11 cellular contexts compared by ENCODE assay signal in the genomic region with DNA sequence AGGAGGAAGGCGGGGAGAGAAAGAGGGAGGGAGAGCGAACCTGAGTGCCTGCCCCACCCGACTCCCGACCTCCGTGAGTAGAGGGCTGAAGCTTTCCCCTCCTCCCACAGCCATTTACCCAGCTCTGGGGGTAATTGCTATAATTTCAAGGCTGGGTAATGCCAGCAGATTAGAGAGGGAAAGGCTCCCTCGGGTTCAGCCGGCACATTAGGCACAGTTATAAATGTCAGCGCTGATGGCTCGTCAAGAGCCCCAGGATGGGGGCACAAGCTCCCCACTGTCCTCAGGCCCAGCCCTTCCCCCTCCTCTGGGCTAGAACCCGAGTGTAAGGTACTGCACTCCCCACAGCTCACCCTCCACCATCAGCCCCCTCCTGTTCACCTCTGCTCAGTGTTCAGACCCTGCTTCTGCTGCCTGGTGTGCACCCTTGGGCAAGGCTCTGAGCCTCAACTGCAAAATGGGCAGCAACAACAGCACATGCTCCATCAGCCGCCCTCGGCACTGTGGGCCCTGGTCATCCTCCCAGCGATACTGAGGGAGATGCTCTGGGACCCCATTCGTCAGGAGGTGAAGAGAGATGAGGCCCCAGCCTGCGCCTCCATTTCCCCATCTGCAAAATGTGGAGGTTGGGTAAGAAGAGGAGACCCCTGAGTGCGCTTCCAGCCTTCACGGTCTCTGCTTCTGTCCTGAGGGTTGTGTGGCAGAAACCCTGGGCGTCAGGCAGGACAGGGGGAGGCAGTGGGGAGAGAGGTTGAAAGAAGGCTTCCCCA.
"Had no signal": no experiment of that assay in that cellular context is flagged by ENCODE, and none has a peak within 500 bp of the region (broad histone marks: within the 10 kb centered on the region; RNA-seq: fewer than 3 reads in every experiment).

No MANE protein-coding gene starts in this region.

- H3K4me3 Mint-ChIP-seq: activated naive CD4-positive, alpha-beta T cell treated with anti-CD3 and anti-CD28 coated beads, Interleukin-2, amount 10 ng/mL, durations not matched to agents 7 days and 5 days; type B pancreatic cell had no signal

- DNase-seq: activated CD4-positive, alpha-beta T cell treated with anti-CD3 and anti-CD28 coated beads, Interleukin-2, amount 50 U/mL, for 1 hour; activated naive CD4-positive, alpha-beta T cell treated with anti-CD3 and anti-CD28 coated beads, Interleukin-2, amount 10 ng/mL, durations not matched to agents 7 days and 5 days; effector CD4-positive, alpha-beta T cell; sigmoid colon; stimulated activated CD4-positive, alpha-beta T cell treated with anti-CD3 and anti-CD28 coated beads, Interleukin-12 subunit alpha, Interleukin-12 subunit beta, amount 100 ng/mL, for 4 hours; stimulated activated naive CD4-positive, alpha-beta T cell treated with Interleukin-2 at 50 U/mL for 16 hours had no signal

- H3K4me1 ChIP-seq: sigmoid colon had no signal

- H3K9me3 Mint-ChIP-seq: activated naive CD4-positive, alpha-beta T cell treated with anti-CD3 and anti-CD28 coated beads, Interleukin-2, amount 10 ng/mL, durations not matched to agents 7 days and 5 days; activated T-helper 2 cell treated with anti-CD3 and anti-CD28 coated beads, Interferon-gamma antibody, Interleukin-2, Interleukin-4, amounts not matched to agents 10 μg/mL and 5 μg/mL and 100 μg/mL, durations not matched to agents 14 hours and 24 hours and 36 hours; type B pancreatic cell had no signal

- H3K4me3 ChIP-seq: coronary artery, sigmoid colon had no signal

- H3K36me3 Mint-ChIP-seq: activated naive CD4-positive, alpha-beta T cell treated with anti-CD3 and anti-CD28 coated beads, Interleukin-2, amount 10 ng/mL, durations not matched to agents 7 days and 5 days; type B pancreatic cell had no signal

- H3K9me3 ChIP-seq: sigmoid colon had no signal

- ATAC-seq: left ventricle myocardium superior had no signal

- H3K4me1 Mint-ChIP-seq: activated naive CD4-positive, alpha-beta T cell treated with anti-CD3 and anti-CD28 coated beads, Interleukin-2, amount 10 ng/mL, durations not matched to agents 7 days and 5 days had no signal

- H3K27ac ChIP-seq: coronary artery, sigmoid colon had no signal

- H3K27ac Mint-ChIP-seq: activated naive CD4-positive, alpha-beta T cell treated with anti-CD3 and anti-CD28 coated beads, Interleukin-2, amount 10 ng/mL, durations not matched to agents 7 days and 5 days; activated T-helper 2 cell treated with anti-CD3 and anti-CD28 coated beads, Interferon-gamma antibody, Interleukin-2, Interleukin-4, amounts not matched to agents 10 μg/mL and 5 μg/mL and 100 μg/mL, durations not matched to agents 14 hours and 24 hours and 36 hours; progenitor cell of endocrine pancreas; type B pancreatic cell had no signal

- H3K36me3 ChIP-seq: sigmoid colon had no signal
